1 cellular context compared by ENCODE assay signal in genomic region chr4:56465599-56466295, GRCh38.
A peak's percentile ranks its signal among the peaks of the same experiment; 100 is the strongest.
TF ChIP-seq lines count a peak whose summit lies in the region.

No MANE protein-coding gene starts in this region.

TF ChIP-seq in H1, 55 proteins besides CTCF, POLR2A, EP300 and RAD21:
- TF ChIP-seq TEAD4 (IDR thresholded peaks at IDR 0.05; ENCODE audit: low read depth, low read length) (0 out of 2 replicates have a peak, but pooled peaks have one; percentile 45), POLR2AphosphoS5 (IDR thresholded peaks at IDR 0.05; ENCODE audit: low read depth, low read length) (0 out of 2 replicates have a peak, but pooled peaks have one; percentile 4), KDM4A (IDR thresholded peaks at IDR 0.05; ENCODE audit: low read depth, low read length, severe bottlenecking) (no peak), TCF12 (IDR thresholded peaks at IDR 0.05; ENCODE audit: low read depth, low read length) (no peak)
